In the genomic region with DNA sequence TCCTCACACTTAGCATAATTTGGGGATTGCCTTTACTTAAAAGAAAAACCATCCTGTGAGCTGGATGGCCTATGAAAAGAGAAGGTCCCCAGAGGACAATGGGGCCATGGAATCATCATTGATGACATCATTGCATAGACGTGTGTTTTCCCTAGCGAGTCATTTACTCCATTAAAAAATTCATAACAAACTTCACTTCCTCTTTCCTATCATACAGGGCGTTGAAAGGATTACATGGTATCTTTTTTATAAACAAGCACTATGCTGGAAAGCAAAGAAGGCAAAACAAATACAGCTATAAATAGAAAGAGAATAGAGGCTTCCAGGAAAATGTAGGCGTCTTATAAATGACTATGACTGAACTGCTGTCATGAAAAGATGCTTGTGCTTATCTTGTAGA, we compare ENCODE assay signal across 1 cellular context.
TF ChIP-seq lines count a peak whose summit lies in the region.

No MANE protein-coding gene starts in this region.

TF ChIP-seq in HepG2, 621 proteins besides CTCF, POLR2A, EP300 and RAD21:
- TF ChIP-seq PRPF4 (IDR thresholded peaks at IDR 0.05; ENCODE audit: low read depth, low read length, poor library complexity, severe bottlenecking), result no peak
- no peak for TF ChIP-seq ZBTB3 (CRISPR knock-in tag; IDR thresholded peaks at IDR 0.05; ENCODE audit: borderline replicate concordance, low read depth)
- no peak for TF ChIP-seq ZNF30 (CRISPR knock-in tag; IDR thresholded peaks at IDR 0.05)
- peak; percentile 86 for TF ChIP-seq ATF7 (IDR thresholded peaks at IDR 0.05)
- TF ChIP-seq ATF7 (CRISPR knock-in tag; IDR thresholded peaks at IDR 0.05), result no peak
- TF ChIP-seq HOXA5 (CRISPR knock-in tag; IDR thresholded peaks at IDR 0.05), result no peak
- no peak for TF ChIP-seq ELF3 (CRISPR knock-in tag; IDR thresholded peaks at IDR 0.05)
- no peak for TF ChIP-seq ZNF136 (CRISPR knock-in tag; IDR thresholded peaks at IDR 0.05; ENCODE audit: low read depth)
- no peak for TF ChIP-seq ZNF205 (CRISPR knock-in tag; IDR thresholded peaks at IDR 0.05)
- peak; percentile 57; the same call in 1 of the 2 replicates for TF ChIP-seq CREB1 (IDR thresholded peaks at IDR 0.05)
- TF ChIP-seq CREB1 (CRISPR knock-in tag; IDR thresholded peaks at IDR 0.05), result no peak
- no peak for TF ChIP-seq IKZF4 (CRISPR knock-in tag; IDR thresholded peaks at IDR 0.05; ENCODE audit: borderline replicate concordance, low read depth, not compliant biosample characterization)
TF ChIP-seq in HepG2: peak in this region for 2.
